In genomic region chr13:50911937-50912624, GRCh38 we compare ENCODE assay signal across 8 cellular contexts. TPM values are rescaled to one million over a fixed set of nuclear protein-coding genes. Genes with fewer than 3 reads are reported as not detected.
DNase-seq lines count a peak whose midpoint lies in the region; ATAC-seq, FAIRE-seq and TF ChIP-seq lines count a peak whose summit lies in the region.

No MANE protein-coding gene starts in this region.

- H3K27ac ChIP-seq in adrenal gland: no peak overlapping the region

- H3K4me3 ChIP-seq in adrenal gland: no peak overlapping the region

- no peaks in the 10 kb centered on the region for H3K9me3 ChIP-seq in adrenal gland (replicated peaks in 1 of 3)

- intact Hi-C loops in adrenal gland (cut with DNase I): loop anchor here in 1 of 2 donors (10.0 kb wide), 1 partner anchor 937 kb away; no protein-coding TSS in a partner anchor
- intact Hi-C loops in left cardiac atrium (cut with DNase I): loop anchor here (5.0 kb wide), 3 partner anchors 830 to 935 kb away; no protein-coding TSS in a partner anchor

- no peak for TF ChIP-seq POLR2A in GM12892 (IDR thresholded peaks at IDR 0.05; ENCODE audit: low read depth, low read length)
- TF ChIP-seq POLR2A in adrenal gland (IDR thresholded peaks at IDR 0.05): no peak

- no peak for DNase-seq in GM12892 (ENCODE audit: insufficient read length)
- peak; percentile 81 for DNase-seq in NCI-H1417 treated with DMSO at 0.1 percent for 48 hours (lab: John Stamatoyannopoulos, UW)
- peak; percentile 81 for DNase-seq in SW480 (ENCODE audit: low spot score)
- DNase-seq in adrenal gland: peak; percentile 77 to 92 (median 85)
- DNase-seq in left cardiac atrium: peak; percentile 89
- DNase-seq in putamen (ENCODE audit: low spot score): peak; percentile 72
- DNase-seq in T1000 (lab: John Stamatoyannopoulos, UW): no peak

- 32 to 56% (median 33%) methylated on average over 2 to 4 of the region's 4 CpGs for WGBS in adrenal gland, 4 donors

- H3K27me3 ChIP-seq in adrenal gland: no peaks in the 10 kb centered on the region

- TF ChIP-seq CTCF in adrenal gland (IDR thresholded peaks at IDR 0.05): peak; percentile 59 to 85 (median 76)

- ATAC-seq in HG02798 (IDR thresholded peaks at IDR 0.05; ENCODE audit: poor library complexity, unreplicated experiment) (peak; percentile 60), left cardiac atrium (peak in 1 of 2 donors; percentile 13)

- no peaks in the 10 kb centered on the region for H3K36me3 ChIP-seq in adrenal gland (replicated peaks in 1 of 2)

- peak; percentile 96 for FAIRE-seq in GM12892 (lab: Jason Lieb, UNC)

- peaks cover 3 to 19% of the 10 kb centered on the region in 2 donors for H3K4me1 ChIP-seq in adrenal gland (replicated peaks in 1 of 2)

RNA-seq across cellular contexts. Expression of gene RNASEH2B, which starts 2.5 kb away (rescaled TPM):
- 83.1 TPM for polyA plus RNA-seq in GM12892 (2012; ENCODE audit: missing spikeins)
- 10 to 100 TPM; 23.5 to 37.5 (median 29.0) TPM for total RNA-seq in adrenal gland
- polyA plus RNA-seq in adrenal gland: 10 to 100 TPM; 37.1 to 77.1 (median 50.9) TPM
- 10 to 100 TPM; 40.7 to 42.8 TPM for total RNA-seq in left cardiac atrium

Comparison
In these comparisons a context has a peak if more than half of its experiments do, and no peak if none do; other contexts are left out.
1. DNase-seq: peak in NCI-H1417 treated with DMSO at 0.1 percent for 48 hours (single experiment), SW480 (single experiment), adrenal gland (7 of 7), left cardiac atrium (single experiment) and putamen (single experiment); none in GM12892 (single experiment) and T1000 (single experiment).